9 cellular contexts compared by ENCODE assay signal in the genomic region with DNA sequence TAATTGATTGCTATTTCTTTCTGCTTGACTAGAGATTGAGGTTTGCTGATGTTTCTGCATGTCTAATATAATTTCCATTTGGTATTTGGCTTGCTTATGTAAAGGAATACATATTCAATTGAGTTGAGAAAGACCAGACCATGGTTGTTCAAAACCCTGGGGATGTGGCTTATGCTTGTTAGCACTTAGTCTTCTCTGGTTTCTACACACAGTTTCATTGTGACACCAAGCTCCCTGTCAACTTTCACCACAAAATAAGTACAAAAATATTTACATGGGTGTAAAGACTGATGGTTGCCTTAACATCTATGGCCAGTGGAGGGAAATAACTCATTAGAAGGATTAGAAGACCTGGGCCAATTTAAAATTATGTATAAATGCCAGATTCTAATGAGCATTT.
"Had no signal": no experiment of that assay in that cellular context is flagged by ENCODE, and none has a peak within 500 bp of the region (broad histone marks: within the 10 kb centered on the region; RNA-seq: fewer than 3 reads in every experiment).

No MANE protein-coding gene starts in this region.

- DNase-seq: GM23248, GOT3, H7, HFFc6 had no signal

- H3K27ac Mint-ChIP-seq: HFFc6, IgD-negative memory B cell had no signal

- H3K27ac ChIP-seq: GM23248, HL-60 had no signal

- H3K36me3 Mint-ChIP-seq: IgD-negative memory B cell had no signal

- H3K4me1 ChIP-seq: HAP-1 had no signal

- H3K9me3 ChIP-seq: HAP-1 had no signal

- H3K9me3 Mint-ChIP-seq: HFFc6 had no signal

- ATAC-seq: HCT116, HepG2 had no signal

- H3K4me3 Mint-ChIP-seq: HFFc6, IgD-negative memory B cell had no signal

- H3K4me1 Mint-ChIP-seq: IgD-negative memory B cell had no signal

- H3K36me3 ChIP-seq: HAP-1 had no signal

- H3K4me3 ChIP-seq: GM23248, HAP-1 had no signal
